ENCODE assay signal across 29 cellular contexts in genomic region chr18:61838521-61838920, GRCh38.
"Had no signal": no experiment of that assay in that cellular context is flagged by ENCODE, and none has a peak within 500 bp of the region (broad histone marks: within the 10 kb centered on the region; RNA-seq: fewer than 3 reads in every experiment).

No MANE protein-coding gene starts in this region.

- H3K9me3 ChIP-seq: ascending aorta, neutrophil, right lobe of liver, upper lobe of left lung, vagina had no signal

- H3K4me3 ChIP-seq: ascending aorta, heart left ventricle, right lobe of liver, upper lobe of left lung, vagina had no signal

- H3K4me3 Mint-ChIP-seq: activated CD4-positive, alpha-beta memory T cell treated with anti-CD3 and anti-CD28 coated beads for 36 hours; activated CD4-positive, alpha-beta T cell treated with anti-CD3 and anti-CD28 coated beads, Interleukin-2, amount 10 ng/mL, durations not matched to agents 24 days and 14 days; activated naive CD4-positive, alpha-beta T cell treated with anti-CD3 and anti-CD28 coated beads, Interleukin-2, amount 10 ng/mL, durations not matched to agents 7 days and 5 days; activated naive CD8-positive, alpha-beta T cell treated with anti-CD3 and anti-CD28 coated beads, Interleukin-2, amount 10 ng/mL, durations not matched to agents 7 days and 5 days; brain; mesothelial cell of epicardium; naive B cell; nephron progenitor cell; stimulated activated effector memory CD8-positive, alpha-beta T cell treated with anti-CD3 and anti-CD28 coated beads, Interleukin-12 subunit alpha, Interleukin-12 subunit beta, amount 100 ng/mL, for 72 hours; stimulated activated naive CD8-positive, alpha-beta T cell treated with anti-CD3 and anti-CD28 coated beads, Interleukin-15, amount 100 ng/mL, for 72 hours; T-helper 1 cell treated with Interleukin-12 subunit alpha and Interleukin-12 subunit beta and Interleukin-4 antibody, amounts not matched to agents 30 μg/mL and 1 μg/mL, for 36 hours had no signal

- H3K27me3 ChIP-seq: ascending aorta, right lobe of liver, upper lobe of left lung, vagina had no signal

- H3K9me3 Mint-ChIP-seq: activated CD4-positive, alpha-beta memory T cell treated with anti-CD3 and anti-CD28 coated beads for 36 hours; activated CD4-positive, alpha-beta T cell treated with anti-CD3 and anti-CD28 coated beads, Interleukin-2, amount 10 ng/mL, durations not matched to agents 24 days and 14 days; activated naive CD4-positive, alpha-beta T cell treated with anti-CD3 and anti-CD28 coated beads, Interleukin-2, amount 10 ng/mL, durations not matched to agents 7 days and 5 days; activated naive CD8-positive, alpha-beta T cell treated with anti-CD3 and anti-CD28 coated beads, Interleukin-2, amount 10 ng/mL, durations not matched to agents 7 days and 5 days; stimulated activated effector memory CD8-positive, alpha-beta T cell treated with anti-CD3 and anti-CD28 coated beads, Interleukin-12 subunit alpha, Interleukin-12 subunit beta, amount 100 ng/mL, for 72 hours; T-helper 1 cell treated with Interleukin-12 subunit alpha and Interleukin-12 subunit beta and Interleukin-4 antibody, amounts not matched to agents 30 μg/mL and 1 μg/mL, for 36 hours had no signal

- DNase-seq: activated CD4-positive, alpha-beta memory T cell treated with anti-CD3 and anti-CD28 coated beads for 36 hours; activated CD4-positive, alpha-beta T cell treated with anti-CD3 and anti-CD28 coated beads, Interleukin-2, amount 10 ng/mL, durations not matched to agents 24 days and 14 days; activated CD4-positive, CD25-positive, alpha-beta regulatory T cell treated with anti-CD3 and anti-CD28 coated beads, Interleukin-2, amount 50 U/mL, for 72 hours; activated CD8-positive, alpha-beta memory T cell treated with anti-CD3 and anti-CD28 coated beads, Interleukin-2, amount 50 U/mL, for 4 hours; activated gamma-delta T cell; activated naive CD4-positive, alpha-beta T cell treated with anti-CD3 and anti-CD28 coated beads, Interleukin-2, amount 10 ng/mL, durations not matched to agents 7 days and 5 days; activated naive CD8-positive, alpha-beta T cell treated with anti-CD3 and anti-CD28 coated beads, Interleukin-2, amount 10 ng/mL, durations not matched to agents 7 days and 5 days; activated T-cell treated with anti-CD3 and anti-CD28 coated beads, Interleukin-2, amount 50 U/mL, for 1 hour; foreskin fibroblast; heart left ventricle; left ventricle myocardium superior; mammary epithelial cell; naive B cell; nephron progenitor cell; right lobe of liver; stimulated activated CD4-positive, alpha-beta T cell treated with anti-CD3 and anti-CD28 coated beads, Interleukin-4, amount 100 ng/mL, for 24 hours; stimulated activated naive CD8-positive, alpha-beta T cell treated with anti-CD3 and anti-CD28 coated beads, Interleukin-15, amount 100 ng/mL, for 72 hours; substantia nigra; T1000; upper lobe of left lung; WERI-Rb-1 had no signal

- FAIRE-seq: islet of Langerhans had no signal

- H3K36me3 Mint-ChIP-seq: activated CD4-positive, alpha-beta memory T cell treated with anti-CD3 and anti-CD28 coated beads for 36 hours; activated naive CD4-positive, alpha-beta T cell treated with anti-CD3 and anti-CD28 coated beads, Interleukin-2, amount 10 ng/mL, durations not matched to agents 7 days and 5 days; stimulated activated effector memory CD8-positive, alpha-beta T cell treated with anti-CD3 and anti-CD28 coated beads, Interleukin-12 subunit alpha, Interleukin-12 subunit beta, amount 100 ng/mL, for 72 hours had no signal

- H3K27ac Mint-ChIP-seq: activated CD4-positive, alpha-beta memory T cell treated with anti-CD3 and anti-CD28 coated beads for 36 hours; activated CD4-positive, alpha-beta T cell treated with anti-CD3 and anti-CD28 coated beads, Interleukin-2, amount 10 ng/mL, durations not matched to agents 24 days and 14 days; activated naive CD4-positive, alpha-beta T cell treated with anti-CD3 and anti-CD28 coated beads, Interleukin-2, amount 10 ng/mL, durations not matched to agents 7 days and 5 days; activated naive CD8-positive, alpha-beta T cell treated with anti-CD3 and anti-CD28 coated beads, Interleukin-2, amount 10 ng/mL, durations not matched to agents 7 days and 5 days; brain; mesothelial cell of epicardium; naive B cell; nephron progenitor cell; stimulated activated effector memory CD8-positive, alpha-beta T cell treated with anti-CD3 and anti-CD28 coated beads, Interleukin-12 subunit alpha, Interleukin-12 subunit beta, amount 100 ng/mL, for 72 hours; stimulated activated naive CD8-positive, alpha-beta T cell treated with anti-CD3 and anti-CD28 coated beads, Interleukin-15, amount 100 ng/mL, for 72 hours; T-helper 1 cell treated with Interleukin-12 subunit alpha and Interleukin-12 subunit beta and Interleukin-4 antibody, amounts not matched to agents 30 μg/mL and 1 μg/mL, for 36 hours had no signal

- H3K36me3 ChIP-seq: ascending aorta, neutrophil, right lobe of liver, upper lobe of left lung, vagina, WERI-Rb-1 had no signal

- H3K27ac ChIP-seq: ascending aorta, neutrophil, right lobe of liver, upper lobe of left lung, vagina, WERI-Rb-1 had no signal
